Comparison of ENCODE assay signal across 17 cellular contexts in genomic region chr7:44666566-44666965, GRCh38.
DNase-seq lines count a peak whose midpoint lies in the region; ATAC-seq and TF ChIP-seq lines count a peak whose summit lies in the region.
"Had no signal": no experiment of that assay in that cellular context is flagged by ENCODE, and none has a peak within 500 bp of the region (broad histone marks: within the 10 kb centered on the region; RNA-seq: fewer than 3 reads in every experiment).

No MANE protein-coding gene starts in this region.

- WGBS in endodermal cell (ENCODE audit: insufficient coverage in 1 of 2, insufficient read length in 1 of 2), 2 experiments, result 92 to 96% methylated on average over 2 to 6 of the region's 6 CpGs
- WGBS in right lobe of liver (ENCODE audit: insufficient coverage, low coverage, low lambda C conversion rate, missing lambda C conversion rate), result 84% methylated on average over 5 of the region's 6 CpGs

- TF ChIP-seq POLR2A in right lobe of liver (IDR thresholded peaks at IDR 0.05), result no peak

- no peak overlapping the region for H3K4me3 ChIP-seq in endodermal cell (ENCODE audit: low read length)
- no peak overlapping the region for H3K4me3 ChIP-seq in right lobe of liver
- H3K4me3 ChIP-seq: K562 had no signal

- H3K27ac Mint-ChIP-seq in activated T-cell treated with anti-CD3 and anti-CD28 coated beads, Interleukin-2, amount 50 U/mL, for 72 hours, result peak overlapping the region; percentile 72
- peak overlapping the region; percentile 61 for H3K27ac Mint-ChIP-seq in endodermal cell
- peak overlapping the region; percentile 82 for H3K27ac Mint-ChIP-seq in stimulated activated effector memory CD8-positive, alpha-beta T cell treated with anti-CD3 and anti-CD28 coated beads, Interleukin-12 subunit alpha, Interleukin-12 subunit beta, amount 100 ng/mL, for 72 hours
- H3K27ac Mint-ChIP-seq: B cell had no signal

- H3K4me1 Mint-ChIP-seq in activated T-cell treated with anti-CD3 and anti-CD28 coated beads, Interleukin-2, amount 50 U/mL, for 72 hours (ENCODE audit: low read depth), result no peaks in the 10 kb centered on the region
- peaks cover 10% of the 10 kb centered on the region for H3K4me1 Mint-ChIP-seq in endodermal cell
- H3K4me1 Mint-ChIP-seq in stimulated activated effector memory CD8-positive, alpha-beta T cell treated with anti-CD3 and anti-CD28 coated beads, Interleukin-12 subunit alpha, Interleukin-12 subunit beta, amount 100 ng/mL, for 72 hours, result peaks cover 20% of the 10 kb centered on the region

- H3K27ac ChIP-seq in RWPE1, result peak overlapping the region; percentile 81
- H3K27ac ChIP-seq in endodermal cell (ENCODE audit: low read depth, low read length), result no peak overlapping the region
- H3K27ac ChIP-seq in right lobe of liver, result no peak overlapping the region

- H3K36me3 ChIP-seq in endodermal cell (ENCODE audit: control insufficient read depth, insufficient read depth, low read length) (peaks cover 25% of the 10 kb centered on the region), right lobe of liver (peaks cover 0 to 6% (median under 1%) of the 10 kb centered on the region in 4 donors)

- POLR2A ChIA-PET in RWPE1 (lab: Yijun Ruan, JAX; ENCODE audit: low non-redundant PET), result no interaction called here

- peaks cover 0 to 3% of the 10 kb centered on the region in 2 donors for H3K9me3 Mint-ChIP-seq in activated T-cell treated with anti-CD3 and anti-CD28 coated beads, Interleukin-2, amount 50 U/mL, for 72 hours
- no peaks in the 10 kb centered on the region for H3K9me3 Mint-ChIP-seq in endodermal cell
- no peaks in the 10 kb centered on the region for H3K9me3 Mint-ChIP-seq in stimulated activated effector memory CD8-positive, alpha-beta T cell treated with anti-CD3 and anti-CD28 coated beads, Interleukin-12 subunit alpha, Interleukin-12 subunit beta, amount 100 ng/mL, for 72 hours

- H3K9me3 ChIP-seq in endodermal cell (ENCODE audit: control insufficient read depth, low read length) (no peaks in the 10 kb centered on the region), right lobe of liver (no peaks in the 10 kb centered on the region)

- no peak for DNase-seq in activated T-cell treated with anti-CD3 and anti-CD28 coated beads, Interleukin-2, amount 50 U/mL, for 72 hours
- DNase-seq in activated T-cell treated with anti-CD3 and anti-CD28 coated beads, Interleukin-2, amount 50 U/mL, for 48 hours, result no peak
- DNase-seq in RWPE1 (ENCODE audit: low spot score) (no peak), endodermal cell (no peak), right lobe of liver (no peak), medulla oblongata (ENCODE audit: extremely low spot score) (no peak), HCEC 1CT (no peak)
- DNase-seq in stimulated activated effector memory CD8-positive, alpha-beta T cell treated with anti-CD3 and anti-CD28 coated beads, Interleukin-12 subunit alpha, Interleukin-12 subunit beta, amount 100 ng/mL, for 72 hours (ENCODE audit: low spot score in 2 of 2), result no peak
- DNase-seq: DMS79 treated with DMSO at 0.1 percent for 48 hours; NCI-H1105 treated with DMSO at 0.1 percent for 48 hours; NCI-H1694; NCI-H2081 treated with DMSO at 0.1 percent for 48 hours; NCI-H446 treated with DMSO at 0.1 percent for 48 hours; NK-92 treated with Interleukin-12 subunit alpha and Interleukin-12 subunit beta, amount 100 ng/mL, for 24 hours; Right ventricle myocardium superior had no signal

- CTCF ChIA-PET in RWPE1 (lab: Yijun Ruan, JAX), result no interaction called here

- H3K27me3 ChIP-seq in endodermal cell (ENCODE audit: control insufficient read depth, insufficient read depth, low read length, poor library complexity, severe bottlenecking), result no peaks in the 10 kb centered on the region
- no peaks in the 10 kb centered on the region for H3K27me3 ChIP-seq in right lobe of liver

- no peak overlapping the region for H3K9ac ChIP-seq in endodermal cell (ENCODE audit: extremely low read depth, low read length, poor library complexity, severe bottlenecking)

- H3K36me3 Mint-ChIP-seq in activated T-cell treated with anti-CD3 and anti-CD28 coated beads, Interleukin-2, amount 50 U/mL, for 72 hours (ENCODE audit: insufficient read depth in 2 of 2), result peaks cover 6 to 15% of the 10 kb centered on the region in 2 donors
- H3K36me3 Mint-ChIP-seq in endodermal cell (ENCODE audit: low read depth), result peaks cover 26% of the 10 kb centered on the region
- peaks cover 91% of the 10 kb centered on the region for H3K36me3 Mint-ChIP-seq in stimulated activated effector memory CD8-positive, alpha-beta T cell treated with anti-CD3 and anti-CD28 coated beads, Interleukin-12 subunit alpha, Interleukin-12 subunit beta, amount 100 ng/mL, for 72 hours

- no peaks in the 10 kb centered on the region for H3K4me1 ChIP-seq in endodermal cell (ENCODE audit: control insufficient read depth, insufficient read depth, low read length)
- peaks cover 0 to 13% (median 0%) of the 10 kb centered on the region in 4 donors for H3K4me1 ChIP-seq in right lobe of liver

- intact Hi-C loops in right lobe of liver (cut with DNase I), result no loop called here

- H3K27me3 Mint-ChIP-seq in activated T-cell treated with anti-CD3 and anti-CD28 coated beads, Interleukin-2, amount 50 U/mL, for 72 hours (ENCODE audit: low read depth), result no peaks in the 10 kb centered on the region
- no peaks in the 10 kb centered on the region for H3K27me3 Mint-ChIP-seq in endodermal cell (ENCODE audit: insufficient read depth)
- H3K27me3 Mint-ChIP-seq: B cell had no signal

- no peak for TF ChIP-seq CTCF in RWPE1 (conservative IDR thresholded peaks at IDR 0.05; ENCODE audit: low read depth)
- TF ChIP-seq CTCF in endodermal cell (conservative IDR thresholded peaks at IDR 0.05), result peak; percentile 31
- TF ChIP-seq CTCF in right lobe of liver (IDR thresholded peaks at IDR 0.05), result no peak

- no peak for ATAC-seq in activated T-cell treated with anti-CD3 and anti-CD28 coated beads, Interleukin-2, amount 50 U/mL, for 72 hours (replicated peaks in 1 of 2)
- ATAC-seq in stimulated activated effector memory CD8-positive, alpha-beta T cell treated with anti-CD3 and anti-CD28 coated beads, Interleukin-12 subunit alpha, Interleukin-12 subunit beta, amount 100 ng/mL, for 72 hours, result no peak
- ATAC-seq in right lobe of liver, result no peak
- ATAC-seq: K562 had no signal

- H3K4me3 Mint-ChIP-seq in activated T-cell treated with anti-CD3 and anti-CD28 coated beads, Interleukin-2, amount 50 U/mL, for 72 hours, result no peak overlapping the region
- no peak overlapping the region for H3K4me3 Mint-ChIP-seq in endodermal cell
- H3K4me3 Mint-ChIP-seq in stimulated activated effector memory CD8-positive, alpha-beta T cell treated with anti-CD3 and anti-CD28 coated beads, Interleukin-12 subunit alpha, Interleukin-12 subunit beta, amount 100 ng/mL, for 72 hours, result no peak overlapping the region
- H3K4me3 Mint-ChIP-seq: B cell had no signal
